20 cellular contexts compared by ENCODE assay signal in the genomic region with DNA sequence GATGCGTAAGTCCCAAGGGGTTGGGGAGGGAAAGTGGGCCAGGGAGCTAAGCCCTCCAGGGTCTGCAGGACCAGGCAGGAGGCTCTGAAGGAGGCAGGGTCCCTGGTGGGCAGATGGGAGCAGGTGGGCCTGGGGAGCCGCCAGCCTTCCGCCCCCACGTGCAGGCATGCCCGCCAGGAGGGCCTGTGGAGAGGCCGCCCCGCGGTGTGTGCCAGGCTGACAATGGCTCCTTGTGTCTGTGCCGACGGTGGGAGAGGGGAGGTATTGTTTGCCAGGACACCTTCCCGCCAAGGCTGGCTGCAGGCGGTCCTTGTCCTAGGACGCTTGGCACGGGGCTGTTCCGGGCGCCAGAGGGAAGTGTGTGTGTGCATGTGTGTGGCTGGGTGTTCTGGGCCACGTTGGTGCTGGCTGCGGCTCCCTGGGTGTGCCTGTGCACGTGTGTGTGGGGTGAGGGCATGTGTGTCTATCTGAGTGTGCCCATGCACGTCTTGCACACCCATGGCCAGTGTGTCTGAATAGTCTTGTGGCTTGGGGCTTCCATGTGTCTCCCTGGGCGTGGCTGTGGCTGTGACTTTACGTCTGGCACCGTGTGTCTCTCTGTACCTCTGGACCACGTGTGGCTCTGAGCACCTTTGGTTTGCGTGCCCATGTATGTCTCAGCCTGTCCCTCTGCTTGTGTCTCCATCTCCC.
DNase-seq lines count a peak whose midpoint lies in the region; ATAC-seq, FAIRE-seq and TF ChIP-seq lines count a peak whose summit lies in the region.
"Had no signal": no experiment of that assay in that cellular context is flagged by ENCODE, and none has a peak within 500 bp of the region (broad histone marks: within the 10 kb centered on the region; RNA-seq: fewer than 3 reads in every experiment).

No MANE protein-coding gene starts in this region.

- no peaks in the 10 kb centered on the region for H4K20me1 ChIP-seq in astrocyte (ENCODE audit: insufficient read depth, low read length)

- H3K27me3 ChIP-seq in astrocyte (ENCODE audit: insufficient read depth, low read length): no peaks in the 10 kb centered on the region
- no peaks in the 10 kb centered on the region for H3K27me3 ChIP-seq in vagina
- H3K27me3 ChIP-seq: heart right ventricle, left lung had no signal

- H3K36me3 ChIP-seq in astrocyte (ENCODE audit: insufficient read depth, low read length): no peaks in the 10 kb centered on the region
- no peaks in the 10 kb centered on the region for H3K36me3 ChIP-seq in mucosa of descending colon (ENCODE audit: low read depth)
- H3K36me3 ChIP-seq in vagina: no peaks in the 10 kb centered on the region
- H3K36me3 ChIP-seq: heart right ventricle, left lung had no signal

- no peak for ATAC-seq in natural killer cell treated with Interleukin-12 subunit alpha and Interleukin-12 subunit beta and Interleukin-15 and Interleukin-18, amount 100 ng/mL, for 72 hours
- ATAC-seq in natural killer cell: no peak
- ATAC-seq in mucosa of descending colon: peak; percentile 4
- no peak for ATAC-seq in GM19467 (IDR thresholded peaks at IDR 0.05; ENCODE audit: unreplicated experiment)
- ATAC-seq: left lung, sciatic nerve, T-helper 17 cell had no signal

- FAIRE-seq in astrocyte (lab: Jason Lieb, UNC): no peak
- FAIRE-seq: RCC 7860 had no signal

- no peak overlapping the region for H3K4me2 ChIP-seq in astrocyte (ENCODE audit: low read length)

- intact Hi-C loops in natural killer cell (cut with micrococcal nuclease): loop anchor here (2.0 kb wide), 1 partner anchor 19 kb away; no protein-coding TSS in a partner anchor
- intact Hi-C loops in mucosa of descending colon (cut with DNase I, micrococcal nuclease): no loop called here
- intact Hi-C loops in vagina (cut with DNase I): no loop called here

- peak overlapping the region; percentile 17 for H3K4me3 Mint-ChIP-seq in natural killer cell treated with Interleukin-12 subunit alpha and Interleukin-12 subunit beta and Interleukin-15 and Interleukin-18, amount 100 ng/mL, for 72 hours
- H3K4me3 Mint-ChIP-seq in natural killer cell (no peak overlapping the region), astrocyte (ENCODE audit: unreplicated experiment) (no peak overlapping the region)
- H3K4me3 Mint-ChIP-seq: nephron progenitor cell, T-helper 17 cell had no signal

- H3K4me1 ChIP-seq in astrocyte (ENCODE audit: insufficient read depth, low read length): peaks cover 21% of the 10 kb centered on the region
- peaks cover 11% of the 10 kb centered on the region for H3K4me1 ChIP-seq in mucosa of descending colon (ENCODE audit: low read depth)
- peaks cover 53% of the 10 kb centered on the region for H3K4me1 ChIP-seq in vagina

- H3K4me1 Mint-ChIP-seq in natural killer cell treated with Interleukin-12 subunit alpha and Interleukin-12 subunit beta and Interleukin-15 and Interleukin-18, amount 100 ng/mL, for 72 hours (ENCODE audit: low read depth in 2 of 2): peaks cover 74 to 75% of the 10 kb centered on the region in 2 donors
- peaks cover 31 to 41% of the 10 kb centered on the region in 2 donors for H3K4me1 Mint-ChIP-seq in natural killer cell
- H3K4me1 Mint-ChIP-seq in astrocyte (ENCODE audit: low read depth, unreplicated experiment): peaks cover 14% of the 10 kb centered on the region

- no peaks in the 10 kb centered on the region for H3K79me2 ChIP-seq in astrocyte (ENCODE audit: insufficient read depth, low read length)

- H3K9me3 Mint-ChIP-seq in natural killer cell treated with Interleukin-12 subunit alpha and Interleukin-12 subunit beta and Interleukin-15 and Interleukin-18, amount 100 ng/mL, for 72 hours: no peaks in the 10 kb centered on the region
- H3K9me3 Mint-ChIP-seq in natural killer cell (no peaks in the 10 kb centered on the region), astrocyte (ENCODE audit: unreplicated experiment) (peaks cover 4% of the 10 kb centered on the region)
- H3K9me3 Mint-ChIP-seq: nephron progenitor cell had no signal

- peak overlapping the region; percentile 57 to 76 for H3K27ac Mint-ChIP-seq in natural killer cell treated with Interleukin-12 subunit alpha and Interleukin-12 subunit beta and Interleukin-15 and Interleukin-18, amount 100 ng/mL, for 72 hours
- H3K27ac Mint-ChIP-seq in natural killer cell (no peak overlapping the region), astrocyte (ENCODE audit: unreplicated experiment) (peak overlapping the region; percentile 4)
- H3K27ac Mint-ChIP-seq: nephron progenitor cell, T-helper 17 cell had no signal

- H3K4me3 ChIP-seq in astrocyte (ENCODE audit: insufficient read depth, low read depth, low read length) (no peak overlapping the region), mucosa of descending colon (no peak overlapping the region), vagina (no peak overlapping the region)
- H3K4me3 ChIP-seq: heart right ventricle, left lung, SK-N-MC had no signal

- peaks cover 6% of the 10 kb centered on the region for H3K36me3 Mint-ChIP-seq in natural killer cell treated with Interleukin-12 subunit alpha and Interleukin-12 subunit beta and Interleukin-15 and Interleukin-18, amount 100 ng/mL, for 72 hours
- H3K36me3 Mint-ChIP-seq in natural killer cell: no peaks in the 10 kb centered on the region
- peaks cover 2% of the 10 kb centered on the region for H3K36me3 Mint-ChIP-seq in astrocyte (ENCODE audit: low read depth, unreplicated experiment)

- DNase-seq in natural killer cell treated with Interleukin-12 subunit alpha and Interleukin-12 subunit beta and Interleukin-15 and Interleukin-18, amount 100 ng/mL, for 72 hours (ENCODE audit: low spot score): no peak
- DNase-seq in natural killer cell (no peak), astrocyte (ENCODE audit: low read depth) (no peak), mucosa of descending colon (peak in 1 of 3 donors; percentile 56), HuH-7 (ENCODE audit: low spot score) (no peak), vagina (ENCODE audit: extremely low spot score in 2 of 2) (no peak)
- DNase-seq: activated CD4-positive, alpha-beta T cell treated with anti-CD3 and anti-CD28 coated beads, Interleukin-2, amount 50 U/mL, for 48 hours; activated gamma-delta T cell; heart right ventricle; midbrain; NCI-H187 treated with DMSO at 0.1 percent for 48 hours; NCI-H510A treated with DMSO at 0.1 percent for 48 hours; nephron progenitor cell; T-helper 17 cell had no signal

- no peak overlapping the region for H2AFZ ChIP-seq in astrocyte (ENCODE audit: low read depth, low read length)

- peaks cover 12 to 14% of the 10 kb centered on the region in 2 donors for H3K27me3 Mint-ChIP-seq in natural killer cell treated with Interleukin-12 subunit alpha and Interleukin-12 subunit beta and Interleukin-15 and Interleukin-18, amount 100 ng/mL, for 72 hours
- H3K27me3 Mint-ChIP-seq in natural killer cell (ENCODE audit: low read depth in 2 of 2) (peaks cover 14 to 49% of the 10 kb centered on the region in 2 donors), astrocyte (ENCODE audit: low read depth, unreplicated experiment) (peaks cover 45% of the 10 kb centered on the region)

- H3K9me3 ChIP-seq in astrocyte (ENCODE audit: insufficient read depth, low read depth, low read length): no peaks in the 10 kb centered on the region
- H3K9me3 ChIP-seq in mucosa of descending colon: no peaks in the 10 kb centered on the region
- no peaks in the 10 kb centered on the region for H3K9me3 ChIP-seq in vagina
- H3K9me3 ChIP-seq: heart right ventricle, left lung had no signal

- no peak for TF ChIP-seq CTCF in natural killer cell (IDR thresholded peaks at IDR 0.05)
- no peak for TF ChIP-seq CTCF in astrocyte (IDR thresholded peaks at IDR 0.05; ENCODE audit: insufficient read depth, low read depth, low read length)
- no peak for TF ChIP-seq CTCF in mucosa of descending colon (IDR thresholded peaks at IDR 0.05)
- TF ChIP-seq CTCF in vagina (IDR thresholded peaks at IDR 0.05): no peak

- TF ChIP-seq POLR2A in vagina (IDR thresholded peaks at IDR 0.05): no peak

- H3K9ac ChIP-seq in astrocyte (ENCODE audit: low read length): no peak overlapping the region

- H3K27ac ChIP-seq in astrocyte (ENCODE audit: low read depth, low read length) (no peak overlapping the region), vagina (no peak overlapping the region)
- H3K27ac ChIP-seq: heart right ventricle, SK-N-MC, VCaP had no signal

Comparison
In these comparisons a context has a peak if more than half of its experiments do, and no peak if none do; other contexts are left out.
1. H3K27ac Mint-ChIP-seq: peak in natural killer cell treated with Interleukin-12 subunit alpha and Interleukin-12 subunit beta and Interleukin-15 and Interleukin-18, amount 100 ng/mL, for 72 hours (2 of 2) and astrocyte (single experiment); none in natural killer cell (0 of 2).